In the genomic region with DNA sequence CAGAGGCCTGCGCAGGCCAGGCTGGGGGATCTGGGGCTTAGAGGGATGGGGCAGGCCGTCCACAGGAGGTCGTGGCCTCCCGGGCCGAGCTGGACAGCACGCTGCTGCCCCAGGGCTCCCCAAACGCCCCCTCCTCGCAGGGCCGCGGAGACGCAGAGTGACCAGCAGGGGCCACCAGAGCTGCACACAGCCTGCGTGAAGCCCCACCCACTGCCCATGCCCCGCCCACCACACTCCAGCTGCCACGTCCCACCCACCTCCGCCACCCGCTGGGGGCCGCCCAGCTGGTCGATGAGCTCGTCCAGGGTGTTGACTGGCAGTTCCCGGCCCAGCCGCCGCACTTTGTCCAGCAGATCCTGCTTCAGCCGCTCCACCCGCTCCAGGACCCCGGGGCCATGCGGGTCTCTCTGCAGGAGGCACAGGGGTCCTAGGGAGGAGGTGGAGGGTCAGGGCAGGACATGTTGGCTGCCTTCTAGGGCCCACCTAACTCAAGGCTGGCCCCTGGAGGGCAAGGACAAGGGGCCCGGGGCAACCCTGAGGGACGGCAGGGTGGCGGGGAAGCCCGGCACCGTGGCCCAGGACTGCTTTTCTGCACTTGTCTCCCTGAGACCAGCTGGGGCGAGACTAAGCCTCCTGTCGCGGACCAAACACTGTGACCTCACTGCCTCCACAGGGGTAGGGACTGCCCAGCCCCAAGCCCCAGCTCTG, we compare ENCODE assay signal across 8 cellular contexts. TPM values are rescaled to one million over a fixed set of nuclear protein-coding genes. Genes with fewer than 3 reads are reported as not detected.
DNase-seq lines count a peak whose midpoint lies in the region; ATAC-seq, FAIRE-seq and TF ChIP-seq lines count a peak whose summit lies in the region.

No MANE protein-coding gene starts in this region.

- H3F3A ChIP-seq in MM.1S (ENCODE audit: insufficient read depth, low read length) (no peaks in the 10 kb centered on the region), SU-DHL-6 (ENCODE audit: insufficient read depth) (no peaks in the 10 kb centered on the region)

- no peak overlapping the region for H3K4me3 Mint-ChIP-seq in activated naive CD8-positive, alpha-beta T cell treated with anti-CD3 and anti-CD28 coated beads, Interleukin-2, amount 50 U/mL, for 24 hours

- H3K4me3 ChIP-seq in MM.1S (ENCODE audit: low read length), result no peak overlapping the region
- H3K4me3 ChIP-seq in SU-DHL-6 (ENCODE audit: insufficient read depth, low read length, poor library complexity, severe bottlenecking), result no peak overlapping the region
- H3K4me3 ChIP-seq in thyroid gland (replicated peaks in 1 of 3), result no peak overlapping the region

- TF ChIP-seq CTCF in MM.1S (IDR thresholded peaks at IDR 0.05; ENCODE audit: low read length), result peak; percentile 81
- peak; percentile 62 for TF ChIP-seq CTCF in SU-DHL-6 (IDR thresholded peaks at IDR 0.05; ENCODE audit: insufficient read depth, low read length, poor library complexity, severe bottlenecking)
- peak; percentile 71 to 98 (median 90) for TF ChIP-seq CTCF in thyroid gland (IDR thresholded peaks at IDR 0.05)

- no peaks in the 10 kb centered on the region for H3K4me1 Mint-ChIP-seq in activated naive CD8-positive, alpha-beta T cell treated with anti-CD3 and anti-CD28 coated beads, Interleukin-2, amount 50 U/mL, for 24 hours

- no peak overlapping the region for H2AFZ ChIP-seq in MM.1S (ENCODE audit: low read length)
- no peak overlapping the region for H2AFZ ChIP-seq in SU-DHL-6 (ENCODE audit: low read depth, low read length, severe bottlenecking)

- no peaks in the 10 kb centered on the region for H3K4me1 ChIP-seq in MM.1S (ENCODE audit: low read length)
- peaks cover 4 to 14% of the 10 kb centered on the region in 2 donors for H3K4me1 ChIP-seq in thyroid gland

- H4K20me1 ChIP-seq in MM.1S (ENCODE audit: insufficient read depth, low read length), result no peaks in the 10 kb centered on the region
- H4K20me1 ChIP-seq in SU-DHL-6 (ENCODE audit: low read depth, low read length), result no peaks in the 10 kb centered on the region

- H3K36me3 Mint-ChIP-seq in activated naive CD8-positive, alpha-beta T cell treated with anti-CD3 and anti-CD28 coated beads, Interleukin-2, amount 50 U/mL, for 24 hours (ENCODE audit: low read depth), result no peaks in the 10 kb centered on the region

- H3K79me2 ChIP-seq in MM.1S (ENCODE audit: low read length) (no peaks in the 10 kb centered on the region), SU-DHL-6 (ENCODE audit: insufficient read depth, low read length) (no peaks in the 10 kb centered on the region)

- H3K27me3 Mint-ChIP-seq in activated naive CD8-positive, alpha-beta T cell treated with anti-CD3 and anti-CD28 coated beads, Interleukin-2, amount 50 U/mL, for 24 hours, result no peaks in the 10 kb centered on the region

- H3K9me3 ChIP-seq in MM.1S (replicated peaks; ENCODE audit: insufficient read depth, low read length) (no peaks in the 10 kb centered on the region), SU-DHL-6 (ENCODE audit: insufficient read depth, low read length) (no peaks in the 10 kb centered on the region), thyroid gland (no peaks in the 10 kb centered on the region)

- no peaks in the 10 kb centered on the region for H3K36me3 ChIP-seq in MM.1S (replicated peaks; ENCODE audit: insufficient read depth, low read length)
- no peaks in the 10 kb centered on the region for H3K36me3 ChIP-seq in SU-DHL-6 (ENCODE audit: low read length)
- peaks cover 61 to 83% of the 10 kb centered on the region in 2 donors for H3K36me3 ChIP-seq in thyroid gland

- FAIRE-seq in GM18507 (lab: Jason Lieb, UNC), result peak; percentile 77

- H3K27ac Mint-ChIP-seq in activated naive CD8-positive, alpha-beta T cell treated with anti-CD3 and anti-CD28 coated beads, Interleukin-2, amount 50 U/mL, for 24 hours, result no peak overlapping the region

- no peak overlapping the region for H3K27ac ChIP-seq in MM.1S (ENCODE audit: low read length)
- no peak overlapping the region for H3K27ac ChIP-seq in SU-DHL-6 (ENCODE audit: low read depth, low read length)
- peak overlapping the region; percentile 69 to 76 (median 73) for H3K27ac ChIP-seq in thyroid gland

- 30 to 89% methylated on average over 1 to 23 of the region's 34 CpGs for WGBS in thyroid gland, 2 donors

- peak in 1 of 2 donors; percentile 41 for TF ChIP-seq POLR2A in thyroid gland (IDR thresholded peaks at IDR 0.05)

- no peaks in the 10 kb centered on the region for H3K9me3 Mint-ChIP-seq in activated naive CD8-positive, alpha-beta T cell treated with anti-CD3 and anti-CD28 coated beads, Interleukin-2, amount 50 U/mL, for 24 hours

- ATAC-seq in activated naive CD8-positive, alpha-beta T cell treated with anti-CD3 and anti-CD28 coated beads, Interleukin-2, amount 50 U/mL, for 24 hours, result peak; percentile 76
- ATAC-seq in Right ventricle myocardium inferior (peak; percentile 94), HG03520 (IDR thresholded peaks at IDR 0.05; ENCODE audit: unreplicated experiment) (no peak)

- no peak overlapping the region for H3K9ac ChIP-seq in MM.1S (ENCODE audit: low read length)
- no peak overlapping the region for H3K9ac ChIP-seq in SU-DHL-6 (ENCODE audit: low read length)

- peak; percentile 93 for DNase-seq in GM18507 (ENCODE audit: extremely low spot score, insufficient read length, low read depth)
- peak; percentile 74 for DNase-seq in MM.1S
- peak; percentile 93 for DNase-seq in activated naive CD8-positive, alpha-beta T cell treated with anti-CD3 and anti-CD28 coated beads, Interleukin-2, amount 50 U/mL, for 24 hours
- DNase-seq in Right ventricle myocardium inferior (ENCODE audit: missing footprints), result peak; percentile 97
- DNase-seq in pons (ENCODE audit: low spot score), result peak; percentile 89
- DNase-seq in thyroid gland, result peak; percentile 97

- intact Hi-C loops in Right ventricle myocardium inferior (cut with DNase I), result loop anchor here (2.0 to 5.0 kb wide), 2 partner anchors 79 to 127 kb away; a partner anchor contains a TSS
- intact Hi-C loops in thyroid gland (cut with DNase I), result loop anchor here (5.0 kb wide), 1 partner anchor 79 kb away; no protein-coding TSS in a partner anchor

- H3K27me3 ChIP-seq in MM.1S (replicated peaks; ENCODE audit: insufficient read depth, low read length) (no peaks in the 10 kb centered on the region), SU-DHL-6 (ENCODE audit: low read length) (no peaks in the 10 kb centered on the region), thyroid gland (no peaks in the 10 kb centered on the region)

- H3K4me2 ChIP-seq in MM.1S (ENCODE audit: low read depth, low read length) (no peak overlapping the region), SU-DHL-6 (ENCODE audit: low read depth, low read length, poor library complexity, severe bottlenecking) (no peak overlapping the region)

- H3K9me2 ChIP-seq in MM.1S (replicated peaks; ENCODE audit: insufficient read depth, low read length), result no peaks in the 10 kb centered on the region
- no peaks in the 10 kb centered on the region for H3K9me2 ChIP-seq in SU-DHL-6 (replicated peaks; ENCODE audit: insufficient read depth, low read length)

RNA-seq across cellular contexts. Expression of a gene that starts 9.6 kb away (rescaled TPM):
- total RNA-seq in Right ventricle myocardium inferior (361 TPM), thyroid gland (100 to 1,000 TPM; 350 to 485 (median 414) TPM)

RNA-seq across cellular contexts. Expression of a gene that starts 18.3 kb away (rescaled TPM):
- total RNA-seq in Right ventricle myocardium inferior (142 TPM), thyroid gland (100 to 1,000 TPM in 3 of 4 donors, 10 to 100 TPM in 1; 87.6 to 264 (median 163) TPM)

RNA-seq across cellular contexts. Expression of a gene that starts 46.5 kb away (rescaled TPM):
- total RNA-seq in Right ventricle myocardium inferior (6.6 TPM), thyroid gland (10 to 100 TPM; 11.5 to 19.8 (median 14.4) TPM)

Comparison
In these comparisons a context has a peak if more than half of its experiments do, and no peak if none do; other contexts are left out.
1. H3K27ac ChIP-seq: peak in thyroid gland (3 of 3); none in MM.1S (single experiment) and SU-DHL-6 (single experiment).
2. Peak in every context shown above with its lines, with median percentiles within 50 percentile points of each other: DNase-seq and CTCF ChIP-seq.